Comparison of ENCODE assay signal across 23 cellular contexts in genomic region chr7:47277321-47277781, GRCh38.
"Had no signal": no experiment of that assay in that cellular context is flagged by ENCODE, and none has a peak within 500 bp of the region (broad histone marks: within the 10 kb centered on the region; RNA-seq: fewer than 3 reads in every experiment).

No MANE protein-coding gene starts in this region.

- H3K4me3 Mint-ChIP-seq: memory B cell; mesothelial cell of epicardium; natural killer cell; neural crest cell; stimulated activated memory B cell treated with anti-CD40 and anti-IgM and Interleukin-4, amounts not matched to agents 10 μg/mL and 1 μg/mL and 100 μg/mL, for 72 hours; stimulated activated naive CD8-positive, alpha-beta T cell treated with anti-CD3 and anti-CD28 coated beads, Interleukin-15, amount 100 ng/mL, for 72 hours had no signal

- H3K9me3 Mint-ChIP-seq: memory B cell; natural killer cell; stimulated activated memory B cell treated with anti-CD40 and anti-IgM and Interleukin-4, amounts not matched to agents 10 μg/mL and 1 μg/mL and 100 μg/mL, for 72 hours; stimulated activated naive CD8-positive, alpha-beta T cell treated with anti-CD3 and anti-CD28 coated beads, Interleukin-15, amount 100 ng/mL, for 72 hours had no signal

- H3K27ac ChIP-seq: dorsolateral prefrontal cortex, gastrocnemius medialis, heart right ventricle, lower lobe of right lung, pancreas, spleen, testis, tibial nerve, upper lobe of right lung had no signal

- H3K9me3 ChIP-seq: gastrocnemius medialis, heart right ventricle, lower lobe of right lung, pancreas, spleen, testis, tibial nerve, upper lobe of right lung had no signal

- H3K36me3 Mint-ChIP-seq: natural killer cell had no signal

- DNase-seq: cortex of kidney; dorsolateral prefrontal cortex; effector CD8-positive, alpha-beta T cell; gastrocnemius medialis; heart right ventricle; hypothalamus; lower lobe of right lung; natural killer cell; occipital lobe; pancreas; spleen; stimulated activated CD4-positive, alpha-beta T cell treated with anti-CD3 and anti-CD28 coated beads, Interleukin-15, amount 100 ng/mL, for 24 hours; stimulated activated CD4-positive, alpha-beta T cell treated with anti-CD3 and anti-CD28 coated beads, Interleukin-1b, Interleukin-23, amount 100 ng/mL, for 48 hours; stimulated activated CD4-positive, alpha-beta T cell treated with anti-CD3 and anti-CD28 coated beads, Interleukin-4, amount 100 ng/mL, for 24 hours; stimulated activated naive CD8-positive, alpha-beta T cell treated with anti-CD3 and anti-CD28 coated beads, Interleukin-15, amount 100 ng/mL, for 72 hours; testis; upper lobe of right lung had no signal

- H3K27me3 Mint-ChIP-seq: memory B cell; stimulated activated memory B cell treated with anti-CD40 and anti-IgM and Interleukin-4, amounts not matched to agents 10 μg/mL and 1 μg/mL and 100 μg/mL, for 72 hours had no signal

- H3K27me3 ChIP-seq: gastrocnemius medialis, heart right ventricle, pancreas, spleen, testis, tibial nerve, upper lobe of right lung had no signal

- ATAC-seq: esophagus mucosa; gastrocnemius medialis; heart right ventricle; lower lobe of right lung; natural killer cell; pancreas; stimulated activated memory B cell treated with anti-CD40 and anti-IgM and Interleukin-4, amounts not matched to agents 10 μg/mL and 1 μg/mL and 100 μg/mL, for 72 hours; stimulated activated naive CD8-positive, alpha-beta T cell treated with anti-CD3 and anti-CD28 coated beads, Interleukin-15, amount 100 ng/mL, for 72 hours; upper lobe of right lung had no signal

- H3K4me3 ChIP-seq: dorsolateral prefrontal cortex, gastrocnemius medialis, heart right ventricle, lower lobe of right lung, pancreas, spleen, testis, tibial nerve, upper lobe of right lung had no signal

- H3K4me1 Mint-ChIP-seq: mesothelial cell of epicardium; natural killer cell; stimulated activated naive CD8-positive, alpha-beta T cell treated with anti-CD3 and anti-CD28 coated beads, Interleukin-15, amount 100 ng/mL, for 72 hours had no signal

- H3K27ac Mint-ChIP-seq: memory B cell; mesothelial cell of epicardium; natural killer cell; stimulated activated memory B cell treated with anti-CD40 and anti-IgM and Interleukin-4, amounts not matched to agents 10 μg/mL and 1 μg/mL and 100 μg/mL, for 72 hours; stimulated activated naive CD8-positive, alpha-beta T cell treated with anti-CD3 and anti-CD28 coated beads, Interleukin-15, amount 100 ng/mL, for 72 hours had no signal

- H3K4me1 ChIP-seq: gastrocnemius medialis, lower lobe of right lung, pancreas, testis, tibial nerve, upper lobe of right lung had no signal
